21 cellular contexts compared by ENCODE assay signal in genomic region chr1:215971793-215972441, GRCh38.
"Had no signal": no experiment of that assay in that cellular context is flagged by ENCODE, and none has a peak within 500 bp of the region (broad histone marks: within the 10 kb centered on the region; RNA-seq: fewer than 3 reads in every experiment).

No MANE protein-coding gene starts in this region.

- H3K4me3 ChIP-seq: adrenal gland, pancreas, thyroid gland, upper lobe of right lung had no signal

- H3K4me3 Mint-ChIP-seq: activated B cell treated with CpG ODN at 0.5 μM for 24 hours; activated CD4-positive, alpha-beta T cell treated with anti-CD3 and anti-CD28 coated beads for 36 hours; activated naive CD8-positive, alpha-beta T cell; activated T-cell treated with anti-CD3 and anti-CD28 coated beads, Interleukin-2, amount 50 U/mL, for 4 hours; nephron; stimulated activated naive CD8-positive, alpha-beta T cell treated with anti-CD3 and anti-CD28 coated beads, Interleukin-15, Interleukin-2, amounts not matched to agents 100 ng/mL and 50 ng/mL, for 24 hours had no signal

- H3K36me3 Mint-ChIP-seq: activated naive CD8-positive, alpha-beta T cell had no signal

- H3K9me3 ChIP-seq: adrenal gland, pancreas, thyroid gland, upper lobe of right lung had no signal

- H3K9me3 Mint-ChIP-seq: activated T-cell treated with anti-CD3 and anti-CD28 coated beads, Interleukin-2, amount 50 U/mL, for 4 hours; activated T-helper 2 cell treated with anti-CD3 and anti-CD28 coated beads, Interferon-gamma antibody, Interleukin-2, Interleukin-4, amounts not matched to agents 10 μg/mL and 5 μg/mL and 100 μg/mL, durations not matched to agents 14 hours and 24 hours and 36 hours; nephron had no signal

- H3K36me3 ChIP-seq: adrenal gland, pancreas, thyroid gland, upper lobe of right lung had no signal

- H3K27ac Mint-ChIP-seq: activated B cell treated with CpG ODN at 0.5 μM for 24 hours; activated CD4-positive, alpha-beta T cell treated with anti-CD3 and anti-CD28 coated beads for 36 hours; activated naive CD8-positive, alpha-beta T cell; activated T-helper 2 cell treated with anti-CD3 and anti-CD28 coated beads, Interferon-gamma antibody, Interleukin-2, Interleukin-4, amounts not matched to agents 10 μg/mL and 5 μg/mL and 100 μg/mL, durations not matched to agents 14 hours and 24 hours and 36 hours; nephron; stimulated activated naive CD8-positive, alpha-beta T cell treated with anti-CD3 and anti-CD28 coated beads, Interleukin-15, Interleukin-2, amounts not matched to agents 100 ng/mL and 50 ng/mL, for 24 hours had no signal

- ATAC-seq: activated CD4-positive, alpha-beta T cell treated with anti-CD3 and anti-CD28 coated beads for 36 hours; activated T-cell treated with anti-CD3 and anti-CD28 coated beads, Interleukin-2, amount 50 U/mL, for 4 hours; foreskin keratinocyte; pancreas; upper lobe of right lung had no signal

- H3K27me3 ChIP-seq: adrenal gland, foreskin keratinocyte, pancreas, thyroid gland, upper lobe of right lung had no signal

- H3K4me1 ChIP-seq: adrenal gland, foreskin keratinocyte, pancreas, thyroid gland, upper lobe of right lung had no signal

- DNase-seq: activated B cell treated with CpG ODN at 0.5 μM for 24 hours; activated CD4-positive, alpha-beta T cell treated with anti-CD3 and anti-CD28 coated beads for 36 hours; activated CD4-positive, alpha-beta T cell treated with anti-CD3 and anti-CD28 coated beads, Interleukin-2, amount 50 U/mL, for 48 hours; activated CD8-positive, alpha-beta memory T cell treated with anti-CD3 and anti-CD28 coated beads, Interleukin-2, amount 50 U/mL, for 48 hours; activated naive CD4-positive, alpha-beta T cell; activated T-cell treated with anti-CD3 and anti-CD28 coated beads, Interleukin-2, amount 50 U/mL, for 4 hours; adrenal gland; effector CD4-positive, alpha-beta T cell; foreskin keratinocyte; pancreas; right cardiac atrium; stimulated activated CD4-positive, alpha-beta T cell treated with anti-CD3 and anti-CD28 coated beads, Interleukin-12 subunit alpha, Interleukin-12 subunit beta, amount 100 ng/mL, for 4 hours; stimulated activated CD4-positive, alpha-beta T cell treated with anti-CD3 and anti-CD28 coated beads, Interleukin-4, amount 100 ng/mL, for 4 hours; substantia nigra; T-helper 9 cell; thyroid gland; upper lobe of right lung had no signal

- H3K4me1 Mint-ChIP-seq: activated B cell treated with CpG ODN at 0.5 μM for 24 hours; activated CD4-positive, alpha-beta T cell treated with anti-CD3 and anti-CD28 coated beads for 36 hours; nephron had no signal

- H3K27ac ChIP-seq: adrenal gland, foreskin keratinocyte, pancreas, thyroid gland, upper lobe of right lung had no signal
